Comparison of ENCODE assay signal across 8 cellular contexts in the genomic region with DNA sequence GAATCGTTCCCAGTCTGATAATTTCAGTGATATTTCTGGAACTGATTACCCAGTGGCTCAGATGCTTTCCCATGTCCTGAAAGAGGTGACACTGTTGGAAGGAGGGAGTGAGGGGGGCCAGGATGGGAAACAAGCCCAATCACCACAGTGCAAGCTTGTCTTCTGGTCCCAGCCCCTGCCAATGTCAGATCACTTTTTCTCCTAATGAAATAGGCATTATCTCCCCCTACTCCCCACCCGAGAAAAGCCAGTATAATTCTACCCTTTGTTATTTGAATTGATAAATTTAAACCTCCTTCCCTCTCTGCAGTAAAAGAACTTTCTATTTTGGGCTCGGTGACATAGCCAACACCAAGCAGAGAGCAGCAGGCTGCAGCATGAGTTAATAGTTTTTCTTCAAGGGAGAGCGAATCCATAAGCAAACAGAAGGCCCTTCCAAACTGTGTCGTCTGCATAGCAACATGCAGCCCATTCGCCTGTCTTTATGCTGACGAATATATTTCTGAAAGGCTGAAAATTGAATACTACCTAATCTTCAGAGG. TPM values are rescaled to one million over a fixed set of nuclear protein-coding genes. Genes with fewer than 3 reads are reported as not detected.
DNase-seq lines count a peak whose midpoint lies in the region; ATAC-seq and TF ChIP-seq lines count a peak whose summit lies in the region.

No MANE protein-coding gene starts in this region.

- no peak overlapping the region; the same call in 1 of the 2 replicates for H3K4me3 ChIP-seq in AG04450 (ENCODE audit: low read depth, low read length)
- no peak overlapping the region for H3K4me3 ChIP-seq in epithelial cell of esophagus (ENCODE audit: low read length)
- H3K4me3 ChIP-seq in mucosa of descending colon: no peak overlapping the region

- H3K36me3 Mint-ChIP-seq in activated naive CD4-positive, alpha-beta T cell treated with anti-CD3 and anti-CD28 coated beads, Interleukin-2, amount 10 ng/mL, durations not matched to agents 7 days and 5 days: no peaks in the 10 kb centered on the region

- no peaks in the 10 kb centered on the region for H3K9me3 Mint-ChIP-seq in activated naive CD4-positive, alpha-beta T cell treated with anti-CD3 and anti-CD28 coated beads, Interleukin-2, amount 10 ng/mL, durations not matched to agents 7 days and 5 days

- CTCF ChIA-PET in AG04450 (lab: Charles Lee): interaction anchor here (1.3 kb wide), 1 partner anchor 13 kb away, joined by 3 read pairs; no protein-coding TSS in a partner anchor
- CTCF ChIA-PET in activated naive CD4-positive, alpha-beta T cell treated with anti-CD3 and anti-CD28 coated beads, Interleukin-2, amount 10 ng/mL, durations not matched to agents 7 days and 5 days (lab: Charles Lee): no interaction called here

- DNase-seq in AG04450 (ENCODE audit: low read depth, low spot score) (peak; percentile 61), NCI-H446 (lab: John Stamatoyannopoulos, UW) (peak; percentile 65 to 67), epithelial cell of esophagus (ENCODE audit: low read depth) (peak; percentile 77), mucosa of descending colon (peak in 1 of 3 donors; percentile 14), MV-4-11 (lab: John Stamatoyannopoulos, UW) (no peak)
- no peak for DNase-seq in activated naive CD4-positive, alpha-beta T cell treated with anti-CD3 and anti-CD28 coated beads, Interleukin-2, amount 10 ng/mL, durations not matched to agents 7 days and 5 days

- intact Hi-C loops in mucosa of descending colon (cut with DNase I, micrococcal nuclease): no loop called here

- no peaks in the 10 kb centered on the region for H3K36me3 ChIP-seq in mucosa of descending colon (ENCODE audit: low read depth)

- H3K27me3 Mint-ChIP-seq in activated naive CD4-positive, alpha-beta T cell treated with anti-CD3 and anti-CD28 coated beads, Interleukin-2, amount 10 ng/mL, durations not matched to agents 7 days and 5 days: peaks cover 24% of the 10 kb centered on the region

- H3K4me1 Mint-ChIP-seq in activated naive CD4-positive, alpha-beta T cell treated with anti-CD3 and anti-CD28 coated beads, Interleukin-2, amount 10 ng/mL, durations not matched to agents 7 days and 5 days: no peaks in the 10 kb centered on the region

- no peak for TF ChIP-seq CTCF in AG04450 (IDR thresholded peaks at IDR 0.05; ENCODE audit: low read depth, low read length)
- no peak for TF ChIP-seq CTCF in epithelial cell of esophagus (IDR thresholded peaks at IDR 0.05; ENCODE audit: insufficient read depth, low read depth, low read length, missing control alignments)
- TF ChIP-seq CTCF in mucosa of descending colon (IDR thresholded peaks at IDR 0.05): no peak

- H3K9me3 ChIP-seq in AG04450 (ENCODE audit: control insufficient read depth, insufficient read depth, low read length) (no peaks in the 10 kb centered on the region), mucosa of descending colon (no peaks in the 10 kb centered on the region)

- no peaks in the 10 kb centered on the region for H3K4me1 ChIP-seq in mucosa of descending colon (ENCODE audit: low read depth)

- peak overlapping the region; percentile 55 for H3K27ac ChIP-seq in AG04450 (ENCODE audit: low read depth, low read length)

- POLR2A ChIA-PET in AG04450 (lab: Yijun Ruan, JAX): interaction anchor here (4.3 kb wide), 1 partner anchor 14 kb away, joined by 38 read pairs; a partner anchor contains a TSS

- H3K27me3 ChIP-seq in AG04450 (ENCODE audit: control insufficient read depth, insufficient read depth, low read length): no peaks in the 10 kb centered on the region

- H3K27ac Mint-ChIP-seq in activated naive CD4-positive, alpha-beta T cell treated with anti-CD3 and anti-CD28 coated beads, Interleukin-2, amount 10 ng/mL, durations not matched to agents 7 days and 5 days: no peak overlapping the region

- ATAC-seq in mucosa of descending colon (peak; percentile 47), GM21367 (IDR thresholded peaks at IDR 0.05; ENCODE audit: unreplicated experiment) (no peak), GM19395 (IDR thresholded peaks at IDR 0.05; ENCODE audit: unreplicated experiment) (no peak)

- H3K4me3 Mint-ChIP-seq in activated naive CD4-positive, alpha-beta T cell treated with anti-CD3 and anti-CD28 coated beads, Interleukin-2, amount 10 ng/mL, durations not matched to agents 7 days and 5 days: no peak overlapping the region

RNA-seq across cellular contexts. Expression of a gene that starts 14.6 kb away (rescaled TPM):
- polyA plus RNA-seq in AG04450 (2011; rRNA removed): 175 and 252 TPM in 2 replicates
- 49.5 and 107 TPM in 2 replicates for polyA minus RNA-seq in AG04450 (2011; rRNA and poly(A)+ RNA removed)
- 100 to 1,000 TPM in 2 of 3 donors, 10 to 100 TPM in 1; 93.9 to 120 (median 115) TPM for total RNA-seq in mucosa of descending colon

Comparison
In these comparisons a context has a peak if more than half of its experiments do, and no peak if none do; other contexts are left out.
1. DNase-seq: peak in AG04450 (single experiment), NCI-H446 (2 of 2) and epithelial cell of esophagus (single experiment); none in activated naive CD4-positive, alpha-beta T cell treated with anti-CD3 and anti-CD28 coated beads, Interleukin-2, amount 10 ng/mL, durations not matched to agents 7 days and 5 days (single experiment) and MV-4-11 (single experiment).